1 cellular context compared by ENCODE assay signal in genomic region chr12:78004451-78005093, GRCh38.
TF ChIP-seq lines count a peak whose summit lies in the region.

No MANE protein-coding gene starts in this region.

TF ChIP-seq in IMR-90, 13 proteins besides CTCF, POLR2A, EP300 and RAD21 (continued from another document):
- peak; percentile 74 for TF ChIP-seq CEBPB (IDR thresholded peaks at IDR 0.05; ENCODE audit: low read depth, low read length)
- TF ChIP-seq NFE2L2 (IDR thresholded peaks at IDR 0.05; ENCODE audit: low read depth, low read length): no peak
